Comparison of ENCODE assay signal across 1 cellular context in the genomic region with DNA sequence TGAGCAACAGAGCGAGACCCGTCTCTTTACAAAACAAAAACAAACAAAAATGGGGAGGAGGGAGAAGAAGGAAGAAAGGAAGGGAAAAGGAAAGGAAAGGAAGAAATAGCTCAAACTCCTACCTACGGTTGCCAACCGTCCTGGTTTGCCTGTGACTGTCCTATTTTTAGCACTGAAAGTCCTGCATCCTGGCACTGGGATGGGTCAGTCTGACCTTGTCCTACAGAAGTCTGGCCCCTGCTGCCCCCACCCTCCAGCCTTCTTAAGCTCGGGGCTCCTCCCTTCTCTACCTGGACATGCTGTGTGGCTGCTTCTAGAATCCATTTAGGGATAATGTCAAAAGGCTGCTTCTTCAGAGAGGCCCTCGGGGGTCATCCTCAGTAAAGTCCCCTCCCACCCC.
TF ChIP-seq lines count a peak whose summit lies in the region.

No MANE protein-coding gene starts in this region.

TF ChIP-seq in SK-N-SH treated with all-trans-retinoic acid at 6 μM for 48 hours, 23 proteins besides CTCF, POLR2A, EP300 and RAD21 (continued from another document):
- no peak for TF ChIP-seq SNAI2 (CRISPR knock-in tag; IDR thresholded peaks at IDR 0.05)
- no peak for TF ChIP-seq TCF4 (CRISPR knock-in tag; IDR thresholded peaks at IDR 0.05; ENCODE audit: borderline replicate concordance)
- TF ChIP-seq BACH2 (CRISPR knock-in tag; IDR thresholded peaks at IDR 0.05; ENCODE audit: borderline replicate concordance): no peak
- TF ChIP-seq CREB5 (CRISPR knock-in tag; IDR thresholded peaks at IDR 0.05; ENCODE audit: low read depth): no peak
- no peak for TF ChIP-seq ARNTL (CRISPR knock-in tag; IDR thresholded peaks at IDR 0.05; ENCODE audit: borderline replicate concordance, low read depth)
- no peak for TF ChIP-seq OSR1 (CRISPR knock-in tag; IDR thresholded peaks at IDR 0.05)
- TF ChIP-seq, protein P1, sequence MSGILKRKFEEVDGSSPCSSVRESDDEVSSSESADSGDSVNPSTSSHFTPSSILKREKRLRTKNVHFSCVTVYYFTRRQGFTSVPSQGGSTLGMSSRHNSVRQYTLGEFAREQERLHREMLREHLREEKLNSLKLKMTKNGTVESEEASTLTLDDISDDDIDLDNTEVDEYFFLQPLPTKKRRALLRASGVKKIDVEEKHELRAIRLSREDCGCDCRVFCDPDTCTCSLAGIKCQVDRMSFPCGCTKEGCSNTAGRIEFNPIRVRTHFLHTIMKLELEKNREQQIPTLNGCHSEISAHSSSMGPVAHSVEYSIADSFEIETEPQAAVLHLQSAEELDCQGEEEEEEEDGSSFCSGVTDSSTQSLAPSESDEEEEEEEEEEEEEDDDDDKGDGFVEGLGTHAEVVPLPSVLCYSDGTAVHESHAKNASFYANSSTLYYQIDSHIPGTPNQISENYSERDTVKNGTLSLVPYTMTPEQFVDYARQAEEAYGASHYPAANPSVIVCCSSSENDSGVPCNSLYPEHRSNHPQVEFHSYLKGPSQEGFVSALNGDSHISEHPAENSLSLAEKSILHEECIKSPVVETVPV (CRISPR knock-in tag; IDR thresholded peaks at IDR 0.05): no peak
- no peak for TF ChIP-seq ESRRG (CRISPR knock-in tag; IDR thresholded peaks at IDR 0.05)
- TF ChIP-seq ZNF8 (CRISPR knock-in tag; IDR thresholded peaks at IDR 0.05): no peak
- no peak for TF ChIP-seq PPARA (CRISPR knock-in tag; IDR thresholded peaks at IDR 0.05; ENCODE audit: borderline replicate concordance)
- no peak for TF ChIP-seq TSHZ2 (CRISPR knock-in tag; IDR thresholded peaks at IDR 0.05)
- TF ChIP-seq CSDC2 (CRISPR knock-in tag; IDR thresholded peaks at IDR 0.05): no peak
- TF ChIP-seq, protein P2, sequence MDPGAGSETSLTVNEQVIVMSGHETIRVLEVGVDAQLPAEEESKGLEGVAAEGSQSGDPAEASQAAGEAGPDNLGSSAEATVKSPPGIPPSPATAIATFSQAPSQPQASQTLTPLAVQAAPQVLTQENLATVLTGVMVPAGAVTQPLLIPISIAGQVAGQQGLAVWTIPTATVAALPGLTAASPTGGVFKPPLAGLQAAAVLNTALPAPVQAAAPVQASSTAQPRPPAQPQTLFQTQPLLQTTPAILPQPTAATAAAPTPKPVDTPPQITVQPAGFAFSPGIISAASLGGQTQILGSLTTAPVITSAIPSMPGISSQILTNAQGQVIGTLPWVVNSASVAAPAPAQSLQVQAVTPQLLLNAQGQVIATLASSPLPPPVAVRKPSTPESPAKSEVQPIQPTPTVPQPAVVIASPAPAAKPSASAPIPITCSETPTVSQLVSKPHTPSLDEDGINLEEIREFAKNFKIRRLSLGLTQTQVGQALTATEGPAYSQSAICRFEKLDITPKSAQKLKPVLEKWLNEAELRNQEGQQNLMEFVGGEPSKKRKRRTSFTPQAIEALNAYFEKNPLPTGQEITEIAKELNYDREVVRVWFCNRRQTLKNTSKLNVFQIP (CRISPR knock-in tag; IDR thresholded peaks at IDR 0.05; ENCODE audit: borderline replicate concordance, low read depth): no peak
- TF ChIP-seq PATZ1 (CRISPR knock-in tag; IDR thresholded peaks at IDR 0.05; ENCODE audit: borderline replicate concordance): no peak
- TF ChIP-seq GLIS3 (CRISPR knock-in tag; IDR thresholded peaks at IDR 0.05): no peak
